Comparison of ENCODE assay signal across 7 cellular contexts in genomic region chr5:3149899-3150298, GRCh38.
"Had no signal": no experiment of that assay in that cellular context is flagged by ENCODE, and none has a peak within 500 bp of the region (broad histone marks: within the 10 kb centered on the region; RNA-seq: fewer than 3 reads in every experiment).

No MANE protein-coding gene starts in this region.

- H3K4me3 Mint-ChIP-seq: IgD-negative memory B cell had no signal

- H3K27ac Mint-ChIP-seq: IgD-negative memory B cell had no signal

- H3K27ac ChIP-seq: HL-60 had no signal

- H3K4me3 ChIP-seq: K562 had no signal

- ATAC-seq: HepG2, K562 had no signal

- H3K36me3 Mint-ChIP-seq: IgD-negative memory B cell had no signal

- DNase-seq: IMR-90, KBM-7, KG1 had no signal
